1 cellular context compared by ENCODE assay signal in the genomic region with DNA sequence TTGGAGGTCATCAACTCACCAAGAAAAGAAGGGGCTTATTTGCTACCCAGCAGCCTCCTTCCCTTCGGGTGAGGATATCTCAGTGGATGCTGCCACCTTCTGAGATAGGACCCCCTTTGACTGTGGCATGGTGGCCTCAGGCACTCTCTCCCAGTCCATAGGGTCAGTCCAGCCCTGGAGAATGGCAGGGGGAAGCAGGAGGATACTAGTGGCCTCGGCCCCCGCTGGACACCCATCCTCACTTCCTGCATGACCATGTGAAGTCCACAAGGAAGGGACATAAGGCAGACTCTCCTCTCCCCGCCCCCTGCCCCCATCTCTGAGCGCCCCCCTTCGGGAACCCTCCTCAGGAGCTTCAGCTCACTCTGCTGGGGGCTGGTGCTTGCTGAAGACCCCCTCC.
TF ChIP-seq lines count a peak whose summit lies in the region.

No MANE protein-coding gene starts in this region.

TF ChIP-seq in HepG2, 621 proteins besides CTCF, POLR2A, EP300 and RAD21:
- TF ChIP-seq RBM22 (optimal IDR thresholded peaks at IDR 0.05; ENCODE audit: low read length) (peak; percentile 5), ZNF101 (CRISPR knock-in tag; IDR thresholded peaks at IDR 0.05; ENCODE audit: borderline replicate concordance, low read depth) (no peak), HIVEP1 (CRISPR knock-in tag; IDR thresholded peaks at IDR 0.05) (no peak), ELF3 (CRISPR knock-in tag; IDR thresholded peaks at IDR 0.05) (no peak), ZNF564 (CRISPR knock-in tag; IDR thresholded peaks at IDR 0.05) (no peak)
- TF ChIP-seq, protein P1, sequence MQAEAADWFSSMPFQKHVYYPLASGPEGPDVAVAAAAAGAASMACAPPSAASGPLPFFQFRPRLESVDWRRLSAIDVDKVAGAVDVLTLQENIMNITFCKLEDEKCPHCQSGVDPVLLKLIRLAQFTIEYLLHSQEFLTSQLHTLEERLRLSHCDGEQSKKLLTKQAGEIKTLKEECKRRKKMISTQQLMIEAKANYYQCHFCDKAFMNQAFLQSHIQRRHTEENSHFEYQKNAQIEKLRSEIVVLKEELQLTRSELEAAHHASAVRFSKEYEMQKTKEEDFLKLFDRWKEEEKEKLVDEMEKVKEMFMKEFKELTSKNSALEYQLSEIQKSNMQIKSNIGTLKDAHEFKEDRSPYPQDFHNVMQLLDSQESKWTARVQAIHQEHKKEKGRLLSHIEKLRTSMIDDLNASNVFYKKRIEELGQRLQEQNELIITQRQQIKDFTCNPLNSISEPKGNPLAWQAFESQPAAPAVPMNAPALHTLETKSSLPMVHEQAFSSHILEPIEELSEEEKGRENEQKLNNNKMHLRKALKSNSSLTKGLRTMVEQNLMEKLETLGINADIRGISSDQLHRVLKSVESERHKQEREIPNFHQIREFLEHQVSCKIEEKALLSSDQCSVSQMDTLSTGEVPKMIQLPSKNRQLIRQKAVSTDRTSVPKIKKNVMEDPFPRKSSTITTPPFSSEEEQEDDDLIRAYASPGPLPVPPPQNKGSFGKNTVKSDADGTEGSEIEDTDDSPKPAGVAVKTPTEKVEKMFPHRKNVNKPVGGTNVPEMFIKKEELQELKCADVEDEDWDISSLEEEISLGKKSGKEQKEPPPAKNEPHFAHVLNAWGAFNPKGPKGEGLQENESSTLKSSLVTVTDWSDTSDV (CRISPR knock-in tag; IDR thresholded peaks at IDR 0.05) = no peak
- TF ChIP-seq, protein P2, sequence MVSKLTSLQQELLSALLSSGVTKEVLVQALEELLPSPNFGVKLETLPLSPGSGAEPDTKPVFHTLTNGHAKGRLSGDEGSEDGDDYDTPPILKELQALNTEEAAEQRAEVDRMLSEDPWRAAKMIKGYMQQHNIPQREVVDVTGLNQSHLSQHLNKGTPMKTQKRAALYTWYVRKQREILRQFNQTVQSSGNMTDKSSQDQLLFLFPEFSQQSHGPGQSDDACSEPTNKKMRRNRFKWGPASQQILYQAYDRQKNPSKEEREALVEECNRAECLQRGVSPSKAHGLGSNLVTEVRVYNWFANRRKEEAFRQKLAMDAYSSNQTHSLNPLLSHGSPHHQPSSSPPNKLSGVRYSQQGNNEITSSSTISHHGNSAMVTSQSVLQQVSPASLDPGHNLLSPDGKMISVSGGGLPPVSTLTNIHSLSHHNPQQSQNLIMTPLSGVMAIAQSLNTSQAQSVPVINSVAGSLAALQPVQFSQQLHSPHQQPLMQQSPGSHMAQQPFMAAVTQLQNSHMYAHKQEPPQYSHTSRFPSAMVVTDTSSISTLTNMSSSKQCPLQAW (CRISPR knock-in tag; IDR thresholded peaks at IDR 0.05) = no peak
- TF ChIP-seq, protein P3, sequence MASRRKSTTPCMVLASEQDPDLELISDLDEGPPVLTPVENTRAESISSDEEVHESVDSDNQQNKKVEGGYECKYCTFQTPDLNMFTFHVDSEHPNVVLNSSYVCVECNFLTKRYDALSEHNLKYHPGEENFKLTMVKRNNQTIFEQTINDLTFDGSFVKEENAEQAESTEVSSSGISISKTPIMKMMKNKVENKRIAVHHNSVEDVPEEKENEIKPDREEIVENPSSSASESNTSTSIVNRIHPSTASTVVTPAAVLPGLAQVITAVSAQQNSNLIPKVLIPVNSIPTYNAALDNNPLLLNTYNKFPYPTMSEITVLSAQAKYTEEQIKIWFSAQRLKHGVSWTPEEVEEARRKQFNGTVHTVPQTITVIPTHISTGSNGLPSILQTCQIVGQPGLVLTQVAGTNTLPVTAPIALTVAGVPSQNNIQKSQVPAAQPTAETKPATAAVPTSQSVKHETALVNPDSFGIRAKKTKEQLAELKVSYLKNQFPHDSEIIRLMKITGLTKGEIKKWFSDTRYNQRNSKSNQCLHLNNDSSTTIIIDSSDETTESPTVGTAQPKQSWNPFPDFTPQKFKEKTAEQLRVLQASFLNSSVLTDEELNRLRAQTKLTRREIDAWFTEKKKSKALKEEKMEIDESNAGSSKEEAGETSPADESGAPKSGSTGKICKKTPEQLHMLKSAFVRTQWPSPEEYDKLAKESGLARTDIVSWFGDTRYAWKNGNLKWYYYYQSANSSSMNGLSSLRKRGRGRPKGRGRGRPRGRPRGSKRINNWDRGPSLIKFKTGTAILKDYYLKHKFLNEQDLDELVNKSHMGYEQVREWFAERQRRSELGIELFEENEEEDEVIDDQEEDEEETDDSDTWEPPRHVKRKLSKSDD (CRISPR knock-in tag; IDR thresholded peaks at IDR 0.05; ENCODE audit: low read depth) = no peak
